3 cellular contexts compared by ENCODE assay signal in genomic region chr5:129098488-129099183, GRCh38.
TF ChIP-seq lines count a peak whose summit lies in the region.

No MANE protein-coding gene starts in this region.

TF ChIP-seq in HEK293, 187 proteins besides CTCF, POLR2A, EP300 and RAD21 (continues in another document):
- TF ChIP-seq ZNF624 (tag by site-specific recombination; IDR thresholded peaks at IDR 0.05) (no peak), ZNF132 (tag by site-specific recombination; IDR thresholded peaks at IDR 0.05; ENCODE audit: borderline replicate concordance) (no peak), SETDB1 (IDR thresholded peaks at IDR 0.05; ENCODE audit: insufficient read length, low read length) (no peak), ZNF571 (tag by site-specific recombination; IDR thresholded peaks at IDR 0.05) (no peak), ZNF621 (tag by site-specific recombination; IDR thresholded peaks at IDR 0.05) (no peak), REPIN1 (tag by site-specific recombination; IDR thresholded peaks at IDR 0.05; ENCODE audit: low read depth) (no peak), MZF1 (tag by site-specific recombination; IDR thresholded peaks at IDR 0.05; ENCODE audit: borderline replicate concordance) (peak; percentile 65; the same call in 1 of the 2 replicates), ZNF37A (tag by site-specific recombination; IDR thresholded peaks at IDR 0.05) (no peak), ZBTB17 (tag by site-specific recombination; IDR thresholded peaks at IDR 0.05) (peak; percentile 48; the same call in 1 of the 2 replicates), ZNF776 (tag by site-specific recombination; IDR thresholded peaks at IDR 0.05; ENCODE audit: borderline replicate concordance) (no peak), ZNF155 (tag by site-specific recombination; IDR thresholded peaks at IDR 0.05) (no peak), ZNF473 (tag by site-specific recombination; IDR thresholded peaks at IDR 0.05) (no peak), ZNF133 (tag by site-specific recombination; IDR thresholded peaks at IDR 0.05) (no peak), ELK4 (IDR thresholded peaks at IDR 0.05; ENCODE audit: borderline replicate concordance, low read depth, low read length) (no peak), ZBTB48 (tag by site-specific recombination; IDR thresholded peaks at IDR 0.05) (no peak), ZNF23 (tag by site-specific recombination; IDR thresholded peaks at IDR 0.05; ENCODE audit: borderline replicate concordance) (no peak), MYNN (tag by site-specific recombination; IDR thresholded peaks at IDR 0.05; ENCODE audit: borderline replicate concordance) (no peak)
- TF ChIP-seq, protein P1, sequence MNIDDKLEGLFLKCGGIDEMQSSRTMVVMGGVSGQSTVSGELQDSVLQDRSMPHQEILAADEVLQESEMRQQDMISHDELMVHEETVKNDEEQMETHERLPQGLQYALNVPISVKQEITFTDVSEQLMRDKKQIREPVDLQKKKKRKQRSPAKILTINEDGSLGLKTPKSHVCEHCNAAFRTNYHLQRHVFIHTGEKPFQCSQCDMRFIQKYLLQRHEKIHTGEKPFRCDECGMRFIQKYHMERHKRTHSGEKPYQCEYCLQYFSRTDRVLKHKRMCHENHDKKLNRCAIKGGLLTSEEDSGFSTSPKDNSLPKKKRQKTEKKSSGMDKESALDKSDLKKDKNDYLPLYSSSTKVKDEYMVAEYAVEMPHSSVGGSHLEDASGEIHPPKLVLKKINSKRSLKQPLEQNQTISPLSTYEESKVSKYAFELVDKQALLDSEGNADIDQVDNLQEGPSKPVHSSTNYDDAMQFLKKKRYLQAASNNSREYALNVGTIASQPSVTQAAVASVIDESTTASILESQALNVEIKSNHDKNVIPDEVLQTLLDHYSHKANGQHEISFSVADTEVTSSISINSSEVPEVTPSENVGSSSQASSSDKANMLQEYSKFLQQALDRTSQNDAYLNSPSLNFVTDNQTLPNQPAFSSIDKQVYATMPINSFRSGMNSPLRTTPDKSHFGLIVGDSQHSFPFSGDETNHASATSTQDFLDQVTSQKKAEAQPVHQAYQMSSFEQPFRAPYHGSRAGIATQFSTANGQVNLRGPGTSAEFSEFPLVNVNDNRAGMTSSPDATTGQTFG (tag by site-specific recombination; IDR thresholded peaks at IDR 0.05; ENCODE audit: borderline replicate concordance): no peak
- TF ChIP-seq, protein P2, sequence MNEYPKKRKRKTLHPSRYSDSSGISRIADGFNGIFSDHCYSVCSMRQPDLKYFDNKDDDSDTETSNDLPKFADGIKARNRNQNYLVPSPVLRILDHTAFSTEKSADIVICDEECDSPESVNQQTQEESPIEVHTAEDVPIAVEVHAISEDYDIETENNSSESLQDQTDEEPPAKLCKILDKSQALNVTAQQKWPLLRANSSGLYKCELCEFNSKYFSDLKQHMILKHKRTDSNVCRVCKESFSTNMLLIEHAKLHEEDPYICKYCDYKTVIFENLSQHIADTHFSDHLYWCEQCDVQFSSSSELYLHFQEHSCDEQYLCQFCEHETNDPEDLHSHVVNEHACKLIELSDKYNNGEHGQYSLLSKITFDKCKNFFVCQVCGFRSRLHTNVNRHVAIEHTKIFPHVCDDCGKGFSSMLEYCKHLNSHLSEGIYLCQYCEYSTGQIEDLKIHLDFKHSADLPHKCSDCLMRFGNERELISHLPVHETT (tag by site-specific recombination; IDR thresholded peaks at IDR 0.05): no peak

TF ChIP-seq in GM12878, 131 proteins besides CTCF, POLR2A, EP300 and RAD21:
- TF ChIP-seq RUNX3 (IDR thresholded peaks at IDR 0.05; ENCODE audit: low read length) (peak; percentile 7; the same call in 1 of the 2 replicates), YY1 (IDR thresholded peaks at IDR 0.05; ENCODE audit: low read depth, low read length) (no peak)
TF ChIP-seq in GM12878: peak in this region for 1.

TF ChIP-seq in HepG2, 621 proteins besides CTCF, POLR2A, EP300 and RAD21:
- no peak for TF ChIP-seq SP5 (CRISPR knock-in tag; IDR thresholded peaks at IDR 0.05; ENCODE audit: borderline replicate concordance, low read depth)
- no peak for TF ChIP-seq KMT2B (CRISPR knock-in tag; IDR thresholded peaks at IDR 0.05)
- TF ChIP-seq ZBED4 (CRISPR knock-in tag; IDR thresholded peaks at IDR 0.05; ENCODE audit: borderline replicate concordance): no peak
- no peak for TF ChIP-seq FOXC1 (CRISPR knock-in tag; IDR thresholded peaks at IDR 0.05; ENCODE audit: borderline replicate concordance)
- TF ChIP-seq ZNF792 (CRISPR knock-in tag; IDR thresholded peaks at IDR 0.05): no peak
- TF ChIP-seq ZNF678 (CRISPR knock-in tag; IDR thresholded peaks at IDR 0.05): no peak
- TF ChIP-seq MYPOP (CRISPR knock-in tag; IDR thresholded peaks at IDR 0.05): no peak
- TF ChIP-seq CEBPB (IDR thresholded peaks at IDR 0.05; ENCODE audit: borderline replicate concordance, low read depth, low read length): no peak
- TF ChIP-seq MAFF (IDR thresholded peaks at IDR 0.05; ENCODE audit: low read depth, low read length): no peak
- TF ChIP-seq MAFK (conservative IDR thresholded peaks at IDR 0.05 in 1 of 2, IDR thresholded peaks at IDR 0.05 in 1 of 2; ENCODE audit: low read length in 2 of 2): no peak
